In genomic region chr10:44419790-44420549, GRCh38 we compare ENCODE assay signal across 21 cellular contexts. TPM values are rescaled to one million over a fixed set of nuclear protein-coding genes. Genes with fewer than 3 reads are reported as not detected.
A peak's percentile ranks its signal among the peaks of the same experiment; 100 is the strongest.
DNase-seq lines count a peak whose midpoint lies in the region; ATAC-seq, FAIRE-seq and TF ChIP-seq lines count a peak whose summit lies in the region.
"Had no signal": no experiment of that assay in that cellular context is flagged by ENCODE, and none has a peak within 500 bp of the region (broad histone marks: within the 10 kb centered on the region; RNA-seq: fewer than 3 reads in every experiment).

No MANE protein-coding gene starts in this region.

- ATAC-seq in pancreas (peak; percentile 29 to 72 (median 43)), GM21825 (IDR thresholded peaks at IDR 0.05; ENCODE audit: unreplicated experiment) (no peak)
- ATAC-seq: HepG2 had no signal

- intact Hi-C loops in left ventricle myocardium inferior (cut with micrococcal nuclease): no loop called here
- intact Hi-C loops in pancreas (cut with DNase I): no loop called here

- H3K36me3 ChIP-seq in right atrium auricular region (no peaks in the 10 kb centered on the region), left ventricle myocardium inferior (no peaks in the 10 kb centered on the region), bronchial epithelial cell (ENCODE audit: control insufficient read depth, insufficient read depth, low read length) (no peaks in the 10 kb centered on the region), pancreas (no peaks in the 10 kb centered on the region)

- DNase-seq in right atrium auricular region (ENCODE audit: low spot score) (peak; percentile 50), left ventricle myocardium inferior (no peak), bronchial epithelial cell (ENCODE audit: low read depth) (no peak), pancreas (peak in 2 of 6 donors; percentile 42 to 43), DMS114 treated with DMSO at 0.1 percent for 48 hours (lab: John Stamatoyannopoulos, UW; ENCODE audit: unreplicated experiment) (no peak), amygdala (lab: John Stamatoyannopoulos, UW) (no peak)
- DNase-seq: 8988T; AML-193; C1 segment of cervical spinal cord; Calu3; CD4-positive, alpha-beta T cell; DMS 273 treated with DMSO at 0.1 percent for 48 hours; DMS79; EL; HCEC 1CT; HFFc6 had no signal

- WGBS in pancreas, 2 donors: 38 to 39% methylated on average over 2 of the region's 2 CpGs

- H3K4me1 ChIP-seq in right atrium auricular region (peaks cover 0 to 11% of the 10 kb centered on the region in 2 donors), left ventricle myocardium inferior (peaks cover 11% of the 10 kb centered on the region), pancreas (peaks cover 0 to 8% (median 6%) of the 10 kb centered on the region in 3 donors)

- TF ChIP-seq CTCF in right atrium auricular region (IDR thresholded peaks at IDR 0.05) (no peak), left ventricle myocardium inferior (IDR thresholded peaks at IDR 0.05; ENCODE audit: borderline replicate concordance) (no peak), bronchial epithelial cell (IDR thresholded peaks at IDR 0.05; ENCODE audit: insufficient read depth, low read length, severe bottlenecking) (no peak), pancreas (IDR thresholded peaks at IDR 0.05) (no peak)

- H3K4me3 ChIP-seq in right atrium auricular region: no peak overlapping the region
- H3K4me3 ChIP-seq in left ventricle myocardium inferior: no peak overlapping the region
- no peak overlapping the region for H3K4me3 ChIP-seq in bronchial epithelial cell (ENCODE audit: low read depth, low read length)
- no peak overlapping the region for H3K4me3 ChIP-seq in pancreas

- FAIRE-seq in bronchial epithelial cell (lab: Jason Lieb, UNC): peak; percentile 36
- no peak for FAIRE-seq in pancreas (lab: Jason Lieb, UNC)
- FAIRE-seq: G401.6, GM12892, HepG2, HTR-8/SVneo had no signal

- no peaks in the 10 kb centered on the region for H3K27me3 ChIP-seq in right atrium auricular region
- no peaks in the 10 kb centered on the region for H3K27me3 ChIP-seq in left ventricle myocardium inferior (ENCODE audit: low read depth)
- H3K27me3 ChIP-seq in bronchial epithelial cell (ENCODE audit: control insufficient read depth, insufficient read depth, low read length): no peaks in the 10 kb centered on the region
- H3K27me3 ChIP-seq in pancreas: no peaks in the 10 kb centered on the region

- no peak overlapping the region for H3K27ac ChIP-seq in right atrium auricular region
- no peak overlapping the region for H3K27ac ChIP-seq in left ventricle myocardium inferior (replicated peaks)
- H3K27ac ChIP-seq in pancreas: no peak overlapping the region

- no peaks in the 10 kb centered on the region for H3K9me3 ChIP-seq in right atrium auricular region
- peaks cover 7% of the 10 kb centered on the region for H3K9me3 ChIP-seq in left ventricle myocardium inferior (replicated peaks)
- no peaks in the 10 kb centered on the region for H3K9me3 ChIP-seq in pancreas

RNA-seq across cellular contexts. Expression of gene CXCL12, which starts 35.1 kb away (rescaled TPM):
- total RNA-seq in right atrium auricular region (10 to 100 TPM; 53.8 to 64.0 TPM), left ventricle myocardium inferior (130 TPM), bronchial epithelial cell (under 0.01 and 1.3 TPM in 2 replicates), pancreas (100 to 1,000 TPM in 3 of 6 donors, 10 to 100 TPM in 3; 80.2 to 131 (median 106) TPM)
- polyA plus RNA-seq in pancreas: 10 to 100 TPM; 35.9 to 51.1 TPM
- total RNA-seq: Calu3; CD4-positive, alpha-beta T cell; HepG2 had no signal
- polyA plus RNA-seq: HepG2 had no signal

Comparison
In these comparisons a context has a peak if more than half of its experiments do, and no peak if none do; other contexts are left out.
1. RNA of gene CXCL12, which starts 35.1 kb away (total RNA-seq): 130 TPM in left ventricle myocardium inferior (single experiment), 80.2 to 131 TPM in pancreas and 53.8 to 64.0 TPM in right atrium auricular region; under 0.01 to 1.3 TPM in bronchial epithelial cell; every median in the first group is over 10 times any median in the second.